Comparison of ENCODE assay signal across 21 cellular contexts in the genomic region with DNA sequence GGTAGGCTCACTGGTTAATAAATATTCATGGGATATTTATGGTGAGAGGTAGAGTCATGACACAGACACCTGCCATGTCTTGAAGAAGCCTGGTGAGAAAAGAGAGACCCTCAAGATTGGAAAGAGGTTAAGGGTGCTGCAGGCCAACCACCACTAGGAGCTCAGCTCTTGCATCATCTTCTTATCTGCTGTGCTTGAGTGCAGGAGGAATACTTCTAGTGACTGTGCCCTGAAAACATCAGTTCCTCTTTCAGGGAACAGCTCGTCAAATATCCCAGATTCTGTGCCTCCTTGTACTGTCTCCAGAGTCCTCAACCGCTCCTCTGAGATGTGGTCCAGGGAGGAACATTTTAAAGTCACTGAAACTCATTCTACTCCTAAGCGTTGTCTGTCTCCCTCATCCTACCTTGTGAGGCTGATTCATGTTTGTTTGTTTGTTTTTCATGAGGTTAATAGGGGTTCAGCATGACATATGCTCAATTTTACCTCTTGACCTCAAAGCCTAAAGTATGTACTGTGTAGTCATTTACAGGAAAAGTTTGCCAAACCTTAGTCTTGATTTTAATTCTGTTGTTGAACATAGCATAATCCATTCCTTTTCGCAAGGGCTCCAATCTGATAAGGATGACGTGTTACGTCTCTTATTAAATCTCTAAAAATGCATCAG.
DNase-seq lines count a peak whose midpoint lies in the region; ATAC-seq, FAIRE-seq and TF ChIP-seq lines count a peak whose summit lies in the region.
"Had no signal": no experiment of that assay in that cellular context is flagged by ENCODE, and none has a peak within 500 bp of the region (broad histone marks: within the 10 kb centered on the region; RNA-seq: fewer than 3 reads in every experiment).

No MANE protein-coding gene starts in this region.

- no peaks in the 10 kb centered on the region; the same call in 1 of the 2 replicates for H3K27me3 ChIP-seq in IMR-90 (ENCODE audit: control insufficient read depth, insufficient read depth, low read length)
- H3K27me3 ChIP-seq in H1 (replicated peaks in 1 of 4; ENCODE audit: control insufficient read depth in 3 of 4, extremely low read depth in 1 of 4, insufficient read depth in 3 of 4, low read length in 3 of 4), result no peaks in the 10 kb centered on the region
- H3K27me3 ChIP-seq: Peyer's patch had no signal

- POLR2A ChIA-PET in IMR-90 (lab: Charles Lee; ENCODE audit: unreplicated experiment) (no interaction called here), H1 (lab: Charles Lee; ENCODE audit: partially characterized antibody) (no interaction called here)

- no peaks in the 10 kb centered on the region for H3K79me2 ChIP-seq in H1 (ENCODE audit: control insufficient read depth in 1 of 2, insufficient read depth in 2 of 2, low read length in 2 of 2)

- ATAC-seq in IMR-90 (ENCODE audit: low read depth) (no peak), GM21619 (IDR thresholded peaks at IDR 0.05; ENCODE audit: unreplicated experiment) (no peak)

- H3K36me3 ChIP-seq in IMR-90 (ENCODE audit: control insufficient read depth, insufficient read depth, low read length), result no peaks in the 10 kb centered on the region
- no peaks in the 10 kb centered on the region for H3K36me3 ChIP-seq in H1 (ENCODE audit: control insufficient read depth in 2 of 4, insufficient read depth in 4 of 4, low read length in 3 of 4)
- H3K36me3 ChIP-seq: Peyer's patch had no signal

- in situ Hi-C loops in IMR-90 (cut with MboI; ENCODE audit: low sequenced_read_pairs), result no loop called here

- H3K4me1 ChIP-seq in IMR-90 (ENCODE audit: control insufficient read depth, insufficient read depth, low read length) (no peaks in the 10 kb centered on the region), H1 (replicated peaks in 1 of 4; ENCODE audit: control insufficient read depth in 3 of 4, insufficient read depth in 4 of 4, low read length in 3 of 4) (peaks cover 0 to 4% (median 2%) of the 10 kb centered on the region in 4 experiments; a peak in 2 of 7 replicates)
- H3K4me1 ChIP-seq: Peyer's patch had no signal

- H3K9me1 ChIP-seq in IMR-90 (ENCODE audit: insufficient read depth, low read length), result no peaks in the 10 kb centered on the region

- H2AK5ac ChIP-seq in IMR-90 (ENCODE audit: low read depth, low read length), result no peak overlapping the region
- H2AK5ac ChIP-seq in H1 (ENCODE audit: low read depth, low read length), result no peak overlapping the region

- no peak overlapping the region for H3K4me3 ChIP-seq in IMR-90 (ENCODE audit: insufficient read depth, low read depth, low read length)
- H3K4me3 ChIP-seq in NB4 (ENCODE audit: low read depth, low read length), result no peak overlapping the region
- H3K4me3 ChIP-seq in H1 (ENCODE audit: extremely low read depth in 1 of 4, insufficient read depth in 2 of 4, low read depth in 3 of 4, low read length in 4 of 4), result no peak overlapping the region
- H3K4me3 ChIP-seq: Peyer's patch had no signal

- peaks cover 63% of the 10 kb centered on the region for H3K4me1 Mint-ChIP-seq in nephron

- no CpG with 5 or more reads among the region's 6 CpGs for WGBS in IMR-90 (ENCODE audit: extremely low coverage in 2 of 2, insufficient read length in 1 of 2), 2 experiments
- WGBS in H1 (ENCODE audit: extremely low coverage in 1 of 2, insufficient coverage in 1 of 2, insufficient read length in 1 of 2, insufficient replicate concordance in 2 of 2, low coverage in 1 of 2, low lambda C conversion rate in 2 of 2, missing lambda C conversion rate in 1 of 2), 2 experiments, result 90% methylated on average over 6 of the region's 6 CpGs; no CpG with 5 or more reads in 1 of the 2 experiments

- H2BK20ac ChIP-seq in IMR-90 (ENCODE audit: low read depth, low read length) (no peak overlapping the region), H1 (ENCODE audit: low read length) (no peak overlapping the region)

- TF ChIP-seq RAD21 in IMR-90 (IDR thresholded peaks at IDR 0.05; ENCODE audit: low read length), result no peak
- TF ChIP-seq RAD21 in H1 (IDR thresholded peaks at IDR 0.05 in 1 of 2, conservative IDR thresholded peaks at IDR 0.05 in 1 of 2; ENCODE audit: low read depth in 2 of 2, low read length in 2 of 2), result no peak

- H3K9ac ChIP-seq in IMR-90 (ENCODE audit: low read depth, low read length) (no peak overlapping the region), H1 (replicated peaks in 1 of 4; ENCODE audit: extremely low read depth in 1 of 4, low read depth in 3 of 4, low read length in 3 of 4) (no peak overlapping the region)

- no peaks in the 10 kb centered on the region for H4K20me1 ChIP-seq in IMR-90 (ENCODE audit: insufficient read depth, low read length)
- H4K20me1 ChIP-seq in H1 (replicated peaks in 1 of 2; ENCODE audit: control insufficient read depth in 1 of 2, insufficient read depth in 2 of 2, low read length in 2 of 2), result no peaks in the 10 kb centered on the region

- TF ChIP-seq EP300 in H1 (IDR thresholded peaks at IDR 0.05; ENCODE audit: borderline replicate concordance in 1 of 2, low read depth in 2 of 2, low read length in 2 of 2), result no peak

- H2BK5ac ChIP-seq in IMR-90 (ENCODE audit: low read depth, low read length, poor library complexity, severe bottlenecking), result no peak overlapping the region
- H2BK5ac ChIP-seq in H1 (ENCODE audit: low read depth, low read length), result no peak overlapping the region

- no peaks in the 10 kb centered on the region for H3K9me3 ChIP-seq in IMR-90 (ENCODE audit: control insufficient read depth, insufficient read depth, low read length)
- no peaks in the 10 kb centered on the region for H3K9me3 ChIP-seq in H1 (ENCODE audit: insufficient read depth in 2 of 2, low read depth in 1 of 2, low read length in 1 of 2)
- H3K9me3 ChIP-seq: Peyer's patch had no signal

- H3K27me3 Mint-ChIP-seq in nephron (ENCODE audit: low read depth), result no peaks in the 10 kb centered on the region

- H3K23me2 ChIP-seq in H1 (ENCODE audit: low read depth, low read length), result no peaks in the 10 kb centered on the region

- H2AFZ ChIP-seq in IMR-90 (replicated peaks; ENCODE audit: low read length, poor library complexity) (no peak overlapping the region), H1 (ENCODE audit: low read length) (peak overlapping the region; percentile 42)

- H4K91ac ChIP-seq in IMR-90 (ENCODE audit: insufficient read depth, low read depth, low read length), result no peak overlapping the region
- no peak overlapping the region for H4K91ac ChIP-seq in H1 (replicated peaks; ENCODE audit: insufficient read length, low read length)

- intact Hi-C loops in IMR-90 (cut with micrococcal nuclease), result no loop called here

- H2BK120ac ChIP-seq in IMR-90 (ENCODE audit: low read depth, low read length), result no peak overlapping the region
- H2BK120ac ChIP-seq in H1 (replicated peaks; ENCODE audit: low read depth, low read length), result no peak overlapping the region

- no peak overlapping the region for H4K5ac ChIP-seq in IMR-90 (ENCODE audit: low read depth, low read length)
- no peak overlapping the region for H4K5ac ChIP-seq in H1 (ENCODE audit: insufficient read length, low read depth, low read length)

- H3K4ac ChIP-seq in IMR-90 (ENCODE audit: low read depth, low read length), result no peak overlapping the region
- H3K4ac ChIP-seq in H1 (replicated peaks; ENCODE audit: insufficient read length, low read depth, low read length), result no peak overlapping the region

- H3K27ac Mint-ChIP-seq in nephron, result peak overlapping the region; percentile 62 to 75 (median 75)
- H3K27ac Mint-ChIP-seq: T-helper 1 cell treated with Interleukin-12 subunit alpha and Interleukin-12 subunit beta and Interleukin-4 antibody, amounts not matched to agents 30 μg/mL and 1 μg/mL, for 36 hours had no signal

- DNase-seq in IMR-90, result no peak
- DNase-seq in NB4 (ENCODE audit: low read depth), result peak; percentile 27
- no peak for DNase-seq in H1 (ENCODE audit: low read depth in 1 of 2, low spot score in 2 of 2)
- no peak for DNase-seq in stimulated activated naive CD4-positive, alpha-beta T cell (lab: John Stamatoyannopoulos, UW)
- no peak for DNase-seq in D721Med (ENCODE audit: insufficient read length, low spot score)
- DNase-seq: AML-193, DMS 273 treated with DMSO at 0.1 percent for 48 hours, HCEC 1CT, NCI-H1048, NCI-H1436, NCI-H1930, NCI-H345, NCI-H524 treated with DMSO at 0.1 percent for 48 hours, Peyer's patch, Right ventricle myocardium superior had no signal

- TF ChIP-seq POLR2A in IMR-90 (IDR thresholded peaks at IDR 0.05; ENCODE audit: low read depth, low read length) (no peak), NB4 (IDR thresholded peaks at IDR 0.05; ENCODE audit: extremely low read depth, insufficient read length) (no peak), H1 (IDR thresholded peaks at IDR 0.05; ENCODE audit: control extremely low read depth in 1 of 2, low read depth in 2 of 2, low read length in 2 of 2) (no peak)

- no peak overlapping the region for H2BK15ac ChIP-seq in IMR-90 (ENCODE audit: low read depth, low read length)
- no peak overlapping the region for H2BK15ac ChIP-seq in H1 (ENCODE audit: low read length)

- H3K4me3 Mint-ChIP-seq in nephron, result no peak overlapping the region
- H3K4me3 Mint-ChIP-seq: T-helper 1 cell treated with Interleukin-12 subunit alpha and Interleukin-12 subunit beta and Interleukin-4 antibody, amounts not matched to agents 30 μg/mL and 1 μg/mL, for 36 hours had no signal

- dilution Hi-C loops in IMR-90 (cut with HindIII; ENCODE audit: low sequenced_read_pairs, unreplicated experiment), result no loop called here

- CTCF ChIA-PET in IMR-90 (lab: Yijun Ruan, JAX) (no interaction called here), H1 (lab: Charles Lee; ENCODE audit: partially characterized antibody) (interaction anchor here (0.8 to 2.1 kb wide), 10 partner anchors 9 to 678 kb away, joined by 3 to 11 read pairs (median 4); no protein-coding TSS in a partner anchor)

- H3K36me3 Mint-ChIP-seq in nephron (ENCODE audit: low read depth), result no peaks in the 10 kb centered on the region

- H3K14ac ChIP-seq in IMR-90 (replicated peaks; ENCODE audit: low read depth, low read length), result no peak overlapping the region
- H3K14ac ChIP-seq in H1 (ENCODE audit: insufficient read length), result no peak overlapping the region

- H2AK9ac ChIP-seq in IMR-90 (replicated peaks; ENCODE audit: low read depth, low read length, poor library complexity), result no peak overlapping the region

- no peaks in the 10 kb centered on the region for H3K9me3 Mint-ChIP-seq in nephron
- H3K9me3 Mint-ChIP-seq: T-helper 1 cell treated with Interleukin-12 subunit alpha and Interleukin-12 subunit beta and Interleukin-4 antibody, amounts not matched to agents 30 μg/mL and 1 μg/mL, for 36 hours had no signal

- no TSS peak for BruUV-seq in IMR-90 (replicated peaks; lab: Mats Ljungman, UMichigan)

- TF ChIP-seq CTCF in IMR-90 (conservative IDR thresholded peaks at IDR 0.05; ENCODE audit: low read depth, low read length), result no peak
- TF ChIP-seq CTCF in NB4 (IDR thresholded peaks at IDR 0.05; ENCODE audit: low read depth, low read length), result peak; percentile 4
- no peak for TF ChIP-seq CTCF in H1 (IDR thresholded peaks at IDR 0.05; ENCODE audit: control extremely low read depth in 1 of 3, insufficient read depth in 1 of 3, low read depth in 1 of 3, low read length in 3 of 3)
- no peak for TF ChIP-seq CTCF in nephron (IDR thresholded peaks at IDR 0.05; ENCODE audit: unreplicated experiment in 3 of 3)
- TF ChIP-seq CTCF in D721Med (IDR thresholded peaks at IDR 0.05; ENCODE audit: insufficient read depth, missing control alignments), result no peak

- H4K8ac ChIP-seq in IMR-90 (ENCODE audit: low read depth in 2 of 2, low read length in 2 of 2) (no peak overlapping the region), H1 (ENCODE audit: extremely low read depth, insufficient read depth, low read length) (no peak overlapping the region)

- H3K79me1 ChIP-seq in IMR-90 (ENCODE audit: low read depth in 1 of 2, low read length in 2 of 2) (no peaks in the 10 kb centered on the region), H1 (ENCODE audit: low read depth, low read length) (no peaks in the 10 kb centered on the region)

- H3K18ac ChIP-seq in IMR-90 (ENCODE audit: low read depth, low read length) (no peak overlapping the region), H1 (ENCODE audit: extremely low read depth, low read length) (no peak overlapping the region)

- H3K27ac ChIP-seq in IMR-90 (ENCODE audit: insufficient read depth, low read length) (no peak overlapping the region), H1 (ENCODE audit: low read depth, low read length) (no peak overlapping the region)
- H3K27ac ChIP-seq: C4-2B, Peyer's patch had no signal

- H3K56ac ChIP-seq in IMR-90 (ENCODE audit: extremely low read depth, insufficient read depth, low read length) (no peak overlapping the region), H1 (replicated peaks; ENCODE audit: insufficient read length, low read depth, low read length) (no peak overlapping the region)

- FAIRE-seq in H1 (lab: Jason Lieb, UNC) (no peak), D721Med (lab: Jason Lieb, UNC) (no peak)
- FAIRE-seq: G401.6, HTR-8/SVneo had no signal

- H2BK12ac ChIP-seq in H1 (ENCODE audit: low read depth, low read length), result no peak overlapping the region

- no peak overlapping the region for H3K23ac ChIP-seq in IMR-90 (ENCODE audit: low read depth, low read length)
- H3K23ac ChIP-seq in H1 (ENCODE audit: insufficient read length), result no peak overlapping the region

- H3K4me2 ChIP-seq in IMR-90 (ENCODE audit: low read depth, low read length) (no peak overlapping the region), H1 (ENCODE audit: insufficient read depth in 1 of 2, low read depth in 2 of 2, low read length in 2 of 2) (no peak overlapping the region)
